14 cellular contexts compared by ENCODE assay signal in the genomic region with DNA sequence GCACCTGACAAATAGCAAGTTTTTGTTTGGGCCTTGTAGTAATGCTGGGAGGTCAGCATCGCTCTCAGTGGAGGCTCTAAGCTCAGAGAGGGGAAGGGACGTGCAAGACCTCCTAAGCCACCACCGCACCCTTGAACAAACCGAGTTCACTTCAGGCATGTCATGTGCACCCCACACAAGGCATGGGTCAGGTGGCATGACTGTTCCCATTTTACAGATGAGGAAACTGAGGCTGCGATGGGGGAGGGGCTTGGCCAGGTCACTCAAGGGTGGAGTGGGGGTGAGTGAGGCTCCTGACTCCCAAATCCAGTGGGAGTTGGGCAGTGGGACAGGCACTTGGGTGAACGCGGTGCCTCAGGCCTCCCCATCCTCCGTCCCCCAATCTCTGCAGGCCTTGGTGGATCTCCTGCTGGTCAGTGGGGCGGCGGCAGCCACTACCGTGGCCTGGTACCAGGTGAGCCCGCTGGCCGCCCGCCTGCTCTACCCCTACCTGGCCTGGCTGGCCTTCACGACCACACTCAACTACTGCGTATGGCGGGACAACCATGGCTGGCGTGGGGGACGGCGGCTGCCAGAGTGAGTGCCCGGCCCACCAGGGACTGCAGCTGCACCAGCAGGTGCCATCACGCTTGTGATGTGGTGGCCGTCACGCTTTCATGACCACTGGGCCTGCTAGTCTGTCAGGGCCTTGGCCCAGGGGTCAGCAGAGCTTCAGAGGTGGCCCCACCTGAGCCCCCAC. TPM values are rescaled to one million over a fixed set of nuclear protein-coding genes. Genes with fewer than 3 reads are reported as not detected.
DNase-seq lines count a peak whose midpoint lies in the region; ATAC-seq and TF ChIP-seq lines count a peak whose summit lies in the region.
"Had no signal": no experiment of that assay in that cellular context is flagged by ENCODE, and none has a peak within 500 bp of the region (broad histone marks: within the 10 kb centered on the region; RNA-seq: fewer than 3 reads in every experiment).

No MANE protein-coding gene starts in this region.

- no peaks in the 10 kb centered on the region for H3K27me3 ChIP-seq in colonic mucosa
- H3K27me3 ChIP-seq in neutrophil: no peaks in the 10 kb centered on the region
- H3K27me3 ChIP-seq: BE2C had no signal

- peaks cover 11% of the 10 kb centered on the region for H3K4me1 ChIP-seq in colonic mucosa
- H3K4me1 ChIP-seq in neutrophil (ENCODE audit: control insufficient read depth in 1 of 2, insufficient read depth in 1 of 2, low read depth in 1 of 2, low read length in 1 of 2): peaks cover 23 to 36% of the 10 kb centered on the region in 2 experiments
- H3K4me1 ChIP-seq: A549, BE2C, Caco-2 had no signal

- DNase-seq in RWPE1 (ENCODE audit: low spot score) (no peak), colonic mucosa (peak; percentile 22), NCI-H1694 (lab: John Stamatoyannopoulos, UW) (no peak), T-helper 17 cell (no peak)
- DNase-seq: BE2C; Caco-2; CD8-positive, alpha-beta memory T cell; DMS53; GM23248 had no signal

- H3K4me3 ChIP-seq in colonic mucosa (no peak overlapping the region), neutrophil (ENCODE audit: low read depth in 1 of 2, low read length in 1 of 2) (no peak overlapping the region)
- H3K4me3 ChIP-seq: A549, GM23248 had no signal

- no peaks in the 10 kb centered on the region for H3K27me3 Mint-ChIP-seq in T-helper 17 cell

- ATAC-seq in T-helper 17 cell (no peak), GM19351 (IDR thresholded peaks at IDR 0.05; ENCODE audit: unreplicated experiment) (no peak)
- ATAC-seq: A549, HCT116 had no signal

- peak overlapping the region; percentile 98 for H3K27ac ChIP-seq in RWPE1
- H3K27ac ChIP-seq in colonic mucosa: no peak overlapping the region
- peak overlapping the region; percentile 78 for H3K27ac ChIP-seq in neutrophil
- H3K27ac ChIP-seq: A549, GM23248 had no signal

- H3K9me3 ChIP-seq in colonic mucosa (no peaks in the 10 kb centered on the region), neutrophil (no peaks in the 10 kb centered on the region), T-helper 17 cell (ENCODE audit: control insufficient read depth, low read length, poor library complexity, severe bottlenecking) (no peaks in the 10 kb centered on the region)
- H3K9me3 ChIP-seq: A549, BE2C, Caco-2 had no signal

- H3K4me3 Mint-ChIP-seq in T-helper 17 cell: no peak overlapping the region
- H3K4me3 Mint-ChIP-seq: CD8-positive, alpha-beta memory T cell; IgD-negative memory B cell had no signal

- no peak overlapping the region for H3K27ac Mint-ChIP-seq in T-helper 17 cell
- H3K27ac Mint-ChIP-seq: IgD-negative memory B cell had no signal

- CTCF ChIA-PET in RWPE1 (lab: Yijun Ruan, JAX): no interaction called here

- TF ChIP-seq CTCF in RWPE1 (conservative IDR thresholded peaks at IDR 0.05; ENCODE audit: low read depth) (no peak), colonic mucosa (IDR thresholded peaks at IDR 0.05) (no peak), neutrophil (IDR thresholded peaks at IDR 0.05) (no peak)

- POLR2A ChIA-PET in RWPE1 (lab: Yijun Ruan, JAX; ENCODE audit: low non-redundant PET): no interaction called here

- no peak overlapping the region for H3K9ac ChIP-seq in colonic mucosa (ENCODE audit: low read depth in 2 of 2, low read length in 2 of 2)
- H3K9ac ChIP-seq: GM23248 had no signal

- H3K36me3 ChIP-seq in colonic mucosa (no peaks in the 10 kb centered on the region), neutrophil (peaks cover 83% of the 10 kb centered on the region)

- peaks cover 14% of the 10 kb centered on the region for H3K4me1 Mint-ChIP-seq in T-helper 17 cell

- no peaks in the 10 kb centered on the region for H3K36me3 Mint-ChIP-seq in T-helper 17 cell (ENCODE audit: low read depth)

- intact Hi-C loops in colonic mucosa (cut with DNase I): no loop called here

RNA-seq across cellular contexts. Expression of a gene that starts 11.2 kb away (rescaled TPM):
- total RNA-seq in colonic mucosa (100 to 1,000 TPM; 266 to 426 TPM), T-helper 17 cell (10 to 100 TPM; 74.1 to 89.1 TPM)

RNA-seq across cellular contexts. Expression of a gene that starts 19.4 kb away (rescaled TPM):
- total RNA-seq in colonic mucosa: 10 to 100 TPM; 17.9 to 35.1 TPM
- 10 to 100 TPM; 16.5 to 19.2 TPM for total RNA-seq in T-helper 17 cell

RNA-seq across cellular contexts. Expression of a gene that starts 24.4 kb away (rescaled TPM):
- total RNA-seq in colonic mucosa (100 to 1,000 TPM in 1 of 2 donors, 10 to 100 TPM in 1; 89.3 to 147 TPM), T-helper 17 cell (10 to 100 TPM; 12.8 to 17.8 TPM)

RNA-seq across cellular contexts. Expression of a gene that starts 52.0 kb away (rescaled TPM):
- 10 to 100 TPM; 29.5 to 31.4 TPM for total RNA-seq in colonic mucosa
- total RNA-seq in T-helper 17 cell: 1 to 10 TPM; 2.3 to 3.8 TPM
- total RNA-seq: GM23248 had no signal

Comparison
In these comparisons a context has a peak if more than half of its experiments do, and no peak if none do; other contexts are left out.
1. RNA of a gene that starts 24.4 kb away (total RNA-seq): 89.3 to 147 TPM in colonic mucosa; 12.8 to 17.8 TPM in T-helper 17 cell; every median in the first group is over 4 times any median in the second.